Comparison of ENCODE assay signal across 1 cellular context in the genomic region with DNA sequence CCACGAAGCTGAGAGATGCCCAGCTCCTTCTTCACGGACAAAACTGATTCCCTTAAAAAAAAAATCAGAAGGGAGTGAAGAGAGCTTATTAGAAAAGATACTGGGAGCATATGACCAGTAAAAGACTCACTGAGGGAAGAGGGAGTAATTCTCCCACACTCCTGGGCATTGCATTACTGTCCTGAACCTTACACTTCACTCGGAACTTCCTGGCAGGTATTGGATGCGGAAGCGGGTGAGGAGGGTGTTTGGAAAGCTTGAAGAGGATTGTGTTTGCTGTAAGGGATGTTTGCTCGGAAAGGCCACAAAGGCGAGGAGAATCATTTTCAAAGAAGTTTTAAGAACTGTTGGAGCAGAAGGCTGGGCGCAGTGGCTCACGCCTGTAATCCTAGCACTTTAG.
TF ChIP-seq lines count a peak whose summit lies in the region.

No MANE protein-coding gene starts in this region.

TF ChIP-seq in HepG2, 621 proteins besides CTCF, POLR2A, EP300 and RAD21 (continued from another document and continues in another):
- TF ChIP-seq, protein P1, sequence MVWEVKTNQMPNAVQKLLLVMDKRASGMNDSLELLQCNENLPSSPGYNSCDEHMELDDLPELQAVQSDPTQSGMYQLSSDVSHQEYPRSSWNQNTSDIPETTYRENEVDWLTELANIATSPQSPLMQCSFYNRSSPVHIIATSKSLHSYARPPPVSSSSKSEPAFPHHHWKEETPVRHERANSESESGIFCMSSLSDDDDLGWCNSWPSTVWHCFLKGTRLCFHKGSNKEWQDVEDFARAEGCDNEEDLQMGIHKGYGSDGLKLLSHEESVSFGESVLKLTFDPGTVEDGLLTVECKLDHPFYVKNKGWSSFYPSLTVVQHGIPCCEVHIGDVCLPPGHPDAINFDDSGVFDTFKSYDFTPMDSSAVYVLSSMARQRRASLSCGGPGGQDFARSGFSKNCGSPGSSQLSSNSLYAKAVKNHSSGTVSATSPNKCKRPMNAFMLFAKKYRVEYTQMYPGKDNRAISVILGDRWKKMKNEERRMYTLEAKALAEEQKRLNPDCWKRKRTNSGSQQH (CRISPR knock-in tag; IDR thresholded peaks at IDR 0.05; ENCODE audit: low read depth) = no peak
- TF ChIP-seq, protein P2, sequence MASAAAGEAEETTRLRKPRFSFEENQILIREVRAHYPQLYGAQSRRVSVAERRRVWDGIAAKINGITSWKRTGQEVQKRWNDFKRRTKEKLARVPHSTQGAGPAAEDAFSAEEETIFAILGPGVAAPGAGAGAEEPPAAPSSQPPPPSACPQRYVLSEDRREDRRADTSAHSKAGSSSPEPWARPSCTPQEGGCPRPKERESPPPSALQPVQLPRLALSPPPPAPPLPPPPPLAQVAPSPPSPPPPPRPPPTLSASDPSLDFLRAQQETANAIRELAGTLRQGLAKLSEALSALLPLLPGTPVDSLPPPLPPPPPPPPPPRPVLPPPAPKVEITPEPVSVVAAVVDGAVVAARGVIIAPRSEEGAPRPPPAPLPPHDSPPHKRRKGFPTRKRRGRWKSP (CRISPR knock-in tag; IDR thresholded peaks at IDR 0.05) = no peak
- TF ChIP-seq KLF16 (CRISPR knock-in tag; IDR thresholded peaks at IDR 0.05) (no peak), GTF3A (CRISPR knock-in tag; conservative IDR thresholded peaks at IDR 0.05) (no peak), MXI1 (IDR thresholded peaks at IDR 0.05; ENCODE audit: borderline replicate concordance, low read depth, low read length) (no peak), ZBTB8A (CRISPR knock-in tag; IDR thresholded peaks at IDR 0.05; ENCODE audit: borderline replicate concordance, low read depth) (no peak), ZNF713 (CRISPR knock-in tag; IDR thresholded peaks at IDR 0.05) (no peak), NFIB (CRISPR knock-in tag; IDR thresholded peaks at IDR 0.05; ENCODE audit: borderline replicate concordance) (no peak), ZNF737 (CRISPR knock-in tag; IDR thresholded peaks at IDR 0.05; ENCODE audit: borderline replicate concordance) (no peak), BCL6 (CRISPR knock-in tag; IDR thresholded peaks at IDR 0.05) (no peak), KLF13 (CRISPR knock-in tag; IDR thresholded peaks at IDR 0.05) (no peak), NFKBIZ (CRISPR knock-in tag; IDR thresholded peaks at IDR 0.05) (no peak), ZNF33B (CRISPR knock-in tag; IDR thresholded peaks at IDR 0.05) (no peak), ZNF343 (CRISPR knock-in tag; IDR thresholded peaks at IDR 0.05) (no peak), ZNF501 (CRISPR knock-in tag; IDR thresholded peaks at IDR 0.05) (peak; percentile 36; the same call in 1 of the 2 replicates), ZNF564 (CRISPR knock-in tag; IDR thresholded peaks at IDR 0.05) (no peak), RCOR2 (CRISPR knock-in tag; IDR thresholded peaks at IDR 0.05) (peak; percentile 20; the same call in 1 of the 2 replicates), ZNF607 (CRISPR knock-in tag; IDR thresholded peaks at IDR 0.05; ENCODE audit: borderline replicate concordance) (peak; percentile 35; the same call in 1 of the 2 replicates), ZNF572 (CRISPR knock-in tag; IDR thresholded peaks at IDR 0.05) (no peak), HNF4A (CRISPR knock-in tag; IDR thresholded peaks at IDR 0.05) (0 out of 2 replicates have a peak, but pooled peaks have one; percentile 32), CAMTA2 (CRISPR knock-in tag; IDR thresholded peaks at IDR 0.05; ENCODE audit: borderline replicate concordance) (no peak), ELF1 (CRISPR knock-in tag; IDR thresholded peaks at IDR 0.05) (peak; percentile 75), ZNF75D (CRISPR knock-in tag; IDR thresholded peaks at IDR 0.05; ENCODE audit: borderline replicate concordance) (no peak), CC2D1A (CRISPR knock-in tag; IDR thresholded peaks at IDR 0.05) (no peak)
- TF ChIP-seq, protein P3, sequence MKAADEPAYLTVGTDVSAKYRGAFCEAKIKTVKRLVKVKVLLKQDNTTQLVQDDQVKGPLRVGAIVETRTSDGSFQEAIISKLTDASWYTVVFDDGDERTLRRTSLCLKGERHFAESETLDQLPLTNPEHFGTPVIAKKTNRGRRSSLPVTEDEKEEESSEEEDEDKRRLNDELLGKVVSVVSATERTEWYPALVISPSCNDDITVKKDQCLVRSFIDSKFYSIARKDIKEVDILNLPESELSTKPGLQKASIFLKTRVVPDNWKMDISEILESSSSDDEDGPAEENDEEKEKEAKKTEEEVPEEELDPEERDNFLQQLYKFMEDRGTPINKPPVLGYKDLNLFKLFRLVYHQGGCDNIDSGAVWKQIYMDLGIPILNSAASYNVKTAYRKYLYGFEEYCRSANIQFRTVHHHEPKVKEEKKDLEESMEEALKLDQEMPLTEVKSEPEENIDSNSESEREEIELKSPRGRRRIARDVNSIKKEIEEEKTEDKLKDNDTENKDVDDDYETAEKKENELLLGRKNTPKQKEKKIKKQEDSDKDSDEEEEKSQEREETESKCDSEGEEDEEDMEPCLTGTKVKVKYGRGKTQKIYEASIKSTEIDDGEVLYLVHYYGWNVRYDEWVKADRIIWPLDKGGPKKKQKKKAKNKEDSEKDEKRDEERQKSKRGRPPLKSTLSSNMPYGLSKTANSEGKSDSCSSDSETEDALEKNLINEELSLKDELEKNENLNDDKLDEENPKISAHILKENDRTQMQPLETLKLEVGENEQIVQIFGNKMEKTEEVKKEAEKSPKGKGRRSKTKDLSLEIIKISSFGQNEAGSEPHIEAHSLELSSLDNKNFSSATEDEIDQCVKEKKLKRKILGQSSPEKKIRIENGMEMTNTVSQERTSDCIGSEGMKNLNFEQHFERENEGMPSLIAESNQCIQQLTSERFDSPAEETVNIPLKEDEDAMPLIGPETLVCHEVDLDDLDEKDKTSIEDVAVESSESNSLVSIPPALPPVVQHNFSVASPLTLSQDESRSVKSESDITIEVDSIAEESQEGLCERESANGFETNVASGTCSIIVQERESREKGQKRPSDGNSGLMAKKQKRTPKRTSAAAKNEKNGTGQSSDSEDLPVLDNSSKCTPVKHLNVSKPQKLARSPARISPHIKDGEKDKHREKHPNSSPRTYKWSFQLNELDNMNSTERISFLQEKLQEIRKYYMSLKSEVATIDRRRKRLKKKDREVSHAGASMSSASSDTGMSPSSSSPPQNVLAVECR (CRISPR knock-in tag; IDR thresholded peaks at IDR 0.05; ENCODE audit: borderline replicate concordance) = peak; percentile 34; the same call in 1 of the 2 replicates
- TF ChIP-seq, protein P4, sequence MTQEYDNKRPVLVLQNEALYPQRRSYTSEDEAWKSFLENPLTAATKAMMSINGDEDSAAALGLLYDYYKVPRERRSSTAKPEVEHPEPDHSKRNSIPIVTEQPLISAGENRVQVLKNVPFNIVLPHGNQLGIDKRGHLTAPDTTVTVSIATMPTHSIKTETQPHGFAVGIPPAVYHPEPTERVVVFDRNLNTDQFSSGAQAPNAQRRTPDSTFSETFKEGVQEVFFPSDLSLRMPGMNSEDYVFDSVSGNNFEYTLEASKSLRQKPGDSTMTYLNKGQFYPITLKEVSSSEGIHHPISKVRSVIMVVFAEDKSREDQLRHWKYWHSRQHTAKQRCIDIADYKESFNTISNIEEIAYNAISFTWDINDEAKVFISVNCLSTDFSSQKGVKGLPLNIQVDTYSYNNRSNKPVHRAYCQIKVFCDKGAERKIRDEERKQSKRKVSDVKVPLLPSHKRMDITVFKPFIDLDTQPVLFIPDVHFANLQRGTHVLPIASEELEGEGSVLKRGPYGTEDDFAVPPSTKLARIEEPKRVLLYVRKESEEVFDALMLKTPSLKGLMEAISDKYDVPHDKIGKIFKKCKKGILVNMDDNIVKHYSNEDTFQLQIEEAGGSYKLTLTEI (CRISPR knock-in tag; conservative IDR thresholded peaks at IDR 0.05) = no peak
- TF ChIP-seq, protein P5, sequence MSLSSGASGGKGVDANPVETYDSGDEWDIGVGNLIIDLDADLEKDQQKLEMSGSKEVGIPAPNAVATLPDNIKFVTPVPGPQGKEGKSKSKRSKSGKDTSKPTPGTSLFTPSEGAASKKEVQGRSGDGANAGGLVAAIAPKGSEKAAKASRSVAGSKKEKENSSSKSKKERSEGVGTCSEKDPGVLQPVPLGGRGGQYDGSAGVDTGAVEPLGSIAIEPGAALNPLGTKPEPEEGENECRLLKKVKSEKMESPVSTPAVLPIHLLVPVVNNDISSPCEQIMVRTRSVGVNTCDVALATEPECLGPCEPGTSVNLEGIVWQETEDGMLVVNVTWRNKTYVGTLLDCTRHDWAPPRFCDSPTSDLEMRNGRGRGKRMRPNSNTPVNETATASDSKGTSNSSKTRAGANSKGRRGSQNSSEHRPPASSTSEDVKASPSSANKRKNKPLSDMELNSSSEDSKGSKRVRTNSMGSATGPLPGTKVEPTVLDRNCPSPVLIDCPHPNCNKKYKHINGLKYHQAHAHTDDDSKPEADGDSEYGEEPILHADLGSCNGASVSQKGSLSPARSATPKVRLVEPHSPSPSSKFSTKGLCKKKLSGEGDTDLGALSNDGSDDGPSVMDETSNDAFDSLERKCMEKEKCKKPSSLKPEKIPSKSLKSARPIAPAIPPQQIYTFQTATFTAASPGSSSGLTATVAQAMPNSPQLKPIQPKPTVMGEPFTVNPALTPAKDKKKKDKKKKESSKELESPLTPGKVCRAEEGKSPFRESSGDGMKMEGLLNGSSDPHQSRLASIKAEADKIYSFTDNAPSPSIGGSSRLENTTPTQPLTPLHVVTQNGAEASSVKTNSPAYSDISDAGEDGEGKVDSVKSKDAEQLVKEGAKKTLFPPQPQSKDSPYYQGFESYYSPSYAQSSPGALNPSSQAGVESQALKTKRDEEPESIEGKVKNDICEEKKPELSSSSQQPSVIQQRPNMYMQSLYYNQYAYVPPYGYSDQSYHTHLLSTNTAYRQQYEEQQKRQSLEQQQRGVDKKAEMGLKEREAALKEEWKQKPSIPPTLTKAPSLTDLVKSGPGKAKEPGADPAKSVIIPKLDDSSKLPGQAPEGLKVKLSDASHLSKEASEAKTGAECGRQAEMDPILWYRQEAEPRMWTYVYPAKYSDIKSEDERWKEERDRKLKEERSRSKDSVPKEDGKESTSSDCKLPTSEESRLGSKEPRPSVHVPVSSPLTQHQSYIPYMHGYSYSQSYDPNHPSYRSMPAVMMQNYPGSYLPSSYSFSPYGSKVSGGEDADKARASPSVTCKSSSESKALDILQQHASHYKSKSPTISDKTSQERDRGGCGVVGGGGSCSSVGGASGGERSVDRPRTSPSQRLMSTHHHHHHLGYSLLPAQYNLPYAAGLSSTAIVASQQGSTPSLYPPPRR (CRISPR knock-in tag; IDR thresholded peaks at IDR 0.05; ENCODE audit: borderline replicate concordance) = no peak
- TF ChIP-seq, protein P6, sequence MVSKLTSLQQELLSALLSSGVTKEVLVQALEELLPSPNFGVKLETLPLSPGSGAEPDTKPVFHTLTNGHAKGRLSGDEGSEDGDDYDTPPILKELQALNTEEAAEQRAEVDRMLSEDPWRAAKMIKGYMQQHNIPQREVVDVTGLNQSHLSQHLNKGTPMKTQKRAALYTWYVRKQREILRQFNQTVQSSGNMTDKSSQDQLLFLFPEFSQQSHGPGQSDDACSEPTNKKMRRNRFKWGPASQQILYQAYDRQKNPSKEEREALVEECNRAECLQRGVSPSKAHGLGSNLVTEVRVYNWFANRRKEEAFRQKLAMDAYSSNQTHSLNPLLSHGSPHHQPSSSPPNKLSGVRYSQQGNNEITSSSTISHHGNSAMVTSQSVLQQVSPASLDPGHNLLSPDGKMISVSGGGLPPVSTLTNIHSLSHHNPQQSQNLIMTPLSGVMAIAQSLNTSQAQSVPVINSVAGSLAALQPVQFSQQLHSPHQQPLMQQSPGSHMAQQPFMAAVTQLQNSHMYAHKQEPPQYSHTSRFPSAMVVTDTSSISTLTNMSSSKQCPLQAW (CRISPR knock-in tag; IDR thresholded peaks at IDR 0.05) = peak; percentile 46; the same call in 1 of the 2 replicates
- TF ChIP-seq, protein P7, sequence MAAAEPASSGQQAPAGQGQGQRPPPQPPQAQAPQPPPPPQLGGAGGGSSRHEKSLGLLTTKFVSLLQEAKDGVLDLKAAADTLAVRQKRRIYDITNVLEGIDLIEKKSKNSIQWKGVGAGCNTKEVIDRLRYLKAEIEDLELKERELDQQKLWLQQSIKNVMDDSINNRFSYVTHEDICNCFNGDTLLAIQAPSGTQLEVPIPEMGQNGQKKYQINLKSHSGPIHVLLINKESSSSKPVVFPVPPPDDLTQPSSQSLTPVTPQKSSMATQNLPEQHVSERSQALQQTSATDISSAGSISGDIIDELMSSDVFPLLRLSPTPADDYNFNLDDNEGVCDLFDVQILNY (CRISPR knock-in tag; conservative IDR thresholded peaks at IDR 0.05) = no peak
- TF ChIP-seq, protein P8, sequence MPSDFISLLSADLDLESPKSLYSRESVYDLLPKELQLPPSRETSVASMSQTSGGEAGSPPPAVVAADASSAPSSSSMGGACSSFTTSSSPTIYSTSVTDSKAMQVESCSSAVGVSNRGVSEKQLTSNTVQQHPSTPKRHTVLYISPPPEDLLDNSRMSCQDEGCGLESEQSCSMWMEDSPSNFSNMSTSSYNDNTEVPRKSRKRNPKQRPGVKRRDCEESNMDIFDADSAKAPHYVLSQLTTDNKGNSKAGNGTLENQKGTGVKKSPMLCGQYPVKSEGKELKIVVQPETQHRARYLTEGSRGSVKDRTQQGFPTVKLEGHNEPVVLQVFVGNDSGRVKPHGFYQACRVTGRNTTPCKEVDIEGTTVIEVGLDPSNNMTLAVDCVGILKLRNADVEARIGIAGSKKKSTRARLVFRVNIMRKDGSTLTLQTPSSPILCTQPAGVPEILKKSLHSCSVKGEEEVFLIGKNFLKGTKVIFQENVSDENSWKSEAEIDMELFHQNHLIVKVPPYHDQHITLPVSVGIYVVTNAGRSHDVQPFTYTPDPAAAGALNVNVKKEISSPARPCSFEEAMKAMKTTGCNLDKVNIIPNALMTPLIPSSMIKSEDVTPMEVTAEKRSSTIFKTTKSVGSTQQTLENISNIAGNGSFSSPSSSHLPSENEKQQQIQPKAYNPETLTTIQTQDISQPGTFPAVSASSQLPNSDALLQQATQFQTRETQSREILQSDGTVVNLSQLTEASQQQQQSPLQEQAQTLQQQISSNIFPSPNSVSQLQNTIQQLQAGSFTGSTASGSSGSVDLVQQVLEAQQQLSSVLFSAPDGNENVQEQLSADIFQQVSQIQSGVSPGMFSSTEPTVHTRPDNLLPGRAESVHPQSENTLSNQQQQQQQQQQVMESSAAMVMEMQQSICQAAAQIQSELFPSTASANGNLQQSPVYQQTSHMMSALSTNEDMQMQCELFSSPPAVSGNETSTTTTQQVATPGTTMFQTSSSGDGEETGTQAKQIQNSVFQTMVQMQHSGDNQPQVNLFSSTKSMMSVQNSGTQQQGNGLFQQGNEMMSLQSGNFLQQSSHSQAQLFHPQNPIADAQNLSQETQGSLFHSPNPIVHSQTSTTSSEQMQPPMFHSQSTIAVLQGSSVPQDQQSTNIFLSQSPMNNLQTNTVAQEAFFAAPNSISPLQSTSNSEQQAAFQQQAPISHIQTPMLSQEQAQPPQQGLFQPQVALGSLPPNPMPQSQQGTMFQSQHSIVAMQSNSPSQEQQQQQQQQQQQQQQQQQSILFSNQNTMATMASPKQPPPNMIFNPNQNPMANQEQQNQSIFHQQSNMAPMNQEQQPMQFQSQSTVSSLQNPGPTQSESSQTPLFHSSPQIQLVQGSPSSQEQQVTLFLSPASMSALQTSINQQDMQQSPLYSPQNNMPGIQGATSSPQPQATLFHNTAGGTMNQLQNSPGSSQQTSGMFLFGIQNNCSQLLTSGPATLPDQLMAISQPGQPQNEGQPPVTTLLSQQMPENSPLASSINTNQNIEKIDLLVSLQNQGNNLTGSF (CRISPR knock-in tag; IDR thresholded peaks at IDR 0.05) = no peak
